9 cellular contexts compared by ENCODE assay signal in genomic region chr3:187986514-187986934, GRCh38.
DNase-seq lines count a peak whose midpoint lies in the region; ATAC-seq, FAIRE-seq and TF ChIP-seq lines count a peak whose summit lies in the region.
"Had no signal": no experiment of that assay in that cellular context is flagged by ENCODE, and none has a peak within 500 bp of the region (broad histone marks: within the 10 kb centered on the region; RNA-seq: fewer than 3 reads in every experiment).

No MANE protein-coding gene starts in this region.

- in situ Hi-C loops in brain microvascular endothelial cell (cut with HindIII; ENCODE audit: low pct_ligation_motif_present, low sequenced_read_pairs), result no loop called here

- no peak for ATAC-seq in HG03280 (IDR thresholded peaks at IDR 0.05; ENCODE audit: unreplicated experiment)
- no peak for ATAC-seq in HG03139 (IDR thresholded peaks at IDR 0.05; ENCODE audit: unreplicated experiment)

- DNase-seq in ELR (ENCODE audit: low read depth) (peak; percentile 99), RKO (ENCODE audit: low spot score) (peak; percentile 97), brain microvascular endothelial cell (peak; percentile 96), GM12892 (ENCODE audit: insufficient read length) (no peak), cardiac septum (ENCODE audit: low spot score) (no peak)
- DNase-seq: testis had no signal

- H3K27me3 ChIP-seq in brain microvascular endothelial cell (replicated peaks), result no peaks in the 10 kb centered on the region
- no peaks in the 10 kb centered on the region for H3K27me3 ChIP-seq in skeletal muscle tissue (ENCODE audit: control insufficient read depth in 3 of 3, insufficient read depth in 3 of 3, low read length in 3 of 3)
- H3K27me3 ChIP-seq: testis had no signal

- peaks cover 16 to 39% (median 24%) of the 10 kb centered on the region in 3 donors for H3K4me1 ChIP-seq in skeletal muscle tissue (ENCODE audit: control insufficient read depth in 3 of 3, insufficient read depth in 3 of 3, low read length in 3 of 3)

- H3K36me3 ChIP-seq in brain microvascular endothelial cell (replicated peaks) (no peaks in the 10 kb centered on the region), skeletal muscle tissue (ENCODE audit: control insufficient read depth in 3 of 3, insufficient read depth in 3 of 3, low read length in 3 of 3) (no peaks in the 10 kb centered on the region)

- H3K27ac ChIP-seq in brain microvascular endothelial cell (peak overlapping the region; percentile 69), skeletal muscle tissue (ENCODE audit: low read depth, low read length) (peak overlapping the region; percentile 2)
- H3K27ac ChIP-seq: testis had no signal

- no peaks in the 10 kb centered on the region for H3K9me3 ChIP-seq in skeletal muscle tissue (ENCODE audit: control insufficient read depth in 3 of 3, low read length in 3 of 3)
- H3K9me3 ChIP-seq: testis had no signal

- intact Hi-C loops in cardiac septum (cut with DNase I), result loop anchor here (5.0 to 10.0 kb wide), 2 partner anchors 41 to 168 kb away; partner anchors contain the start of gene LPP

- H3K9ac ChIP-seq in skeletal muscle tissue (ENCODE audit: low read depth in 1 of 3, low read length in 3 of 3), result no peak overlapping the region

- H3K4me3 ChIP-seq in brain microvascular endothelial cell (ENCODE audit: low read depth, low read length) (no peak overlapping the region), skeletal muscle tissue (ENCODE audit: low read length in 3 of 3) (no peak overlapping the region)
- H3K4me3 ChIP-seq: testis had no signal

- TF ChIP-seq CTCF in brain microvascular endothelial cell (IDR thresholded peaks at IDR 0.05; ENCODE audit: low read depth, low read length, missing control alignments), result peak; percentile 52

- TF ChIP-seq POLR2A in GM12892 (IDR thresholded peaks at IDR 0.05; ENCODE audit: low read depth, low read length), result no peak

- FAIRE-seq in GM12892 (lab: Jason Lieb, UNC), result no peak

Comparison
In these comparisons a context has a peak if more than half of its experiments do, and no peak if none do; other contexts are left out.
1. DNase-seq: peak in ELR (single experiment), RKO (single experiment) and brain microvascular endothelial cell (single experiment); none in GM12892 (single experiment) and cardiac septum (single experiment).